In the genomic region with DNA sequence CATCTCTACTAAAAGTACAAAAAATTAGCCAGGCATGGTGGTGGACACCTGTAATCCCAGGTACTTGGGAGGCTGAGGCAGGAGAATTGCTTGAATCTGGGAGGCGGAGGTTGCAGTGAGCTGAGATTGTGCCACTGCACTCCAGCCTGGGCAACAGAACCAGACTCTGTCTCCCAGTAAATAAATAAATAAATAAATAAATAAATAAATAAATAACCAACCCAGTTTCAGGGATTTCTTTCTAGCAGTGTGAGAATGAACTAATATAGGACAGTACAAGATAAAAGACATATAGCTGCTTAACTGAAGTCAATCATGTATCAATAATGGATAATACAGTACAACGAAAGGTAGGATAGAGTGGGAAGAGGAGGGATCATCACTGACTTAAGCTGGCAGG, we compare ENCODE assay signal across 5 cellular contexts.
DNase-seq lines count a peak whose midpoint lies in the region; ATAC-seq, FAIRE-seq and TF ChIP-seq lines count a peak whose summit lies in the region.
"Not testable (repeated sequence)": the region's sequence is repeated elsewhere in the genome, so short reads cannot be mapped to it uniquely, and the experiment has no call there.

No MANE protein-coding gene starts in this region.

- not testable (repeated sequence) for H2BK5ac ChIP-seq in H1 (ENCODE audit: low read depth, low read length)

- H3K36me3 ChIP-seq in HEK293 (ENCODE audit: control insufficient read depth in 2 of 2, insufficient read depth in 1 of 2, low read length in 2 of 2); H1 (ENCODE audit: control insufficient read depth in 2 of 4, insufficient read depth in 4 of 4, low read length in 3 of 4); esophagus muscularis mucosa; right atrium auricular region: not testable (repeated sequence)

- not testable (repeated sequence) for TF ChIP-seq POLR2A in A549 (IDR thresholded peaks at IDR 0.05; ENCODE audit: low read length); H1 (IDR thresholded peaks at IDR 0.05; ENCODE audit: control extremely low read depth in 1 of 2, low read depth in 2 of 2, low read length in 2 of 2); esophagus muscularis mucosa (IDR thresholded peaks at IDR 0.05; ENCODE audit: low read depth)

- H4K5ac ChIP-seq in H1 (ENCODE audit: insufficient read length, low read depth, low read length), result not testable (repeated sequence)

- not testable (repeated sequence) for H3K14ac ChIP-seq in H1 (ENCODE audit: insufficient read length)

- not testable (repeated sequence) for H4K91ac ChIP-seq in H1 (replicated peaks; ENCODE audit: insufficient read length, low read length)

- H4K20me1 ChIP-seq in H1 (replicated peaks in 1 of 2; ENCODE audit: control insufficient read depth in 1 of 2, insufficient read depth in 2 of 2, low read length in 2 of 2), result not testable (repeated sequence)

- H2BK120ac ChIP-seq in H1 (replicated peaks; ENCODE audit: low read depth, low read length), result not testable (repeated sequence)

- not testable (repeated sequence) for H3K4me3 ChIP-seq in A549; HEK293 (ENCODE audit: low read depth, low read length); H1 (ENCODE audit: extremely low read depth in 1 of 4, insufficient read depth in 2 of 4, low read depth in 3 of 4, low read length in 4 of 4); esophagus muscularis mucosa; right atrium auricular region

- H3K79me1 ChIP-seq in H1 (ENCODE audit: low read depth, low read length), result not testable (repeated sequence)

- not testable (repeated sequence) for H3K9ac ChIP-seq in H1 (replicated peaks in 1 of 4; ENCODE audit: extremely low read depth in 1 of 4, low read depth in 3 of 4, low read length in 3 of 4)

- TF ChIP-seq CTCF in A549 (IDR thresholded peaks at IDR 0.05); HEK293 (tag by site-specific recombination; IDR thresholded peaks at IDR 0.05); H1 (IDR thresholded peaks at IDR 0.05; ENCODE audit: control extremely low read depth in 1 of 3, insufficient read depth in 1 of 3, low read depth in 1 of 3, low read length in 3 of 3); esophagus muscularis mucosa (IDR thresholded peaks at IDR 0.05); right atrium auricular region (IDR thresholded peaks at IDR 0.05): not testable (repeated sequence)

- not testable (repeated sequence) for ATAC-seq in A549

- not testable (repeated sequence) for H3K4me1 ChIP-seq in A549; HEK293 (ENCODE audit: control insufficient read depth, insufficient read depth, low read length); H1 (replicated peaks in 1 of 4; ENCODE audit: control insufficient read depth in 3 of 4, insufficient read depth in 4 of 4, low read length in 3 of 4); esophagus muscularis mucosa; right atrium auricular region

- not testable (repeated sequence) for H3K23me2 ChIP-seq in H1 (ENCODE audit: low read depth, low read length)

- H2BK15ac ChIP-seq in H1 (ENCODE audit: low read length), result 0 out of 2 replicates have a peak overlapping the region, but pooled peaks have one; percentile 7

- POLR2A ChIA-PET in A549 (lab: Yijun Ruan, JAX); HEK293 (lab: Yijun Ruan, JAX); H1 (lab: Charles Lee; ENCODE audit: partially characterized antibody): not testable (repeated sequence)

- not testable (repeated sequence) for H3K27ac ChIP-seq in A549; HEK293 (ENCODE audit: extremely low read depth, low read depth, low read length); H1 (ENCODE audit: low read depth, low read length); esophagus muscularis mucosa (replicated peaks in 1 of 4); right atrium auricular region

- not testable (repeated sequence) for H3K23ac ChIP-seq in H1 (ENCODE audit: insufficient read length)

- H3K4me2 ChIP-seq in A549; H1 (ENCODE audit: insufficient read depth in 1 of 2, low read depth in 2 of 2, low read length in 2 of 2): not testable (repeated sequence)

- not testable (repeated sequence) for H4K8ac ChIP-seq in H1 (ENCODE audit: extremely low read depth, insufficient read depth, low read length)

- H2AFZ ChIP-seq in H1 (ENCODE audit: low read length), result not testable (repeated sequence)

- H3K4ac ChIP-seq in H1 (replicated peaks; ENCODE audit: insufficient read length, low read depth, low read length), result not testable (repeated sequence)

- not testable (repeated sequence) for DNase-seq in A549 (ENCODE audit: low read depth in 1 of 2, low spot score in 1 of 2); H1 (ENCODE audit: low read depth in 1 of 2, low spot score in 2 of 2)
- DNase-seq in esophagus muscularis mucosa (ENCODE audit: extremely low spot score) (peak; percentile 31), right atrium auricular region (ENCODE audit: low spot score) (peak; percentile 21)

- WGBS in A549 (ENCODE audit: missing lambda C conversion rate), result 36% methylated on average over 2 of the region's 2 CpGs
- 97% methylated on average over 2 of the region's 2 CpGs; no CpG with 5 or more reads in 1 of the 2 experiments for WGBS in H1 (ENCODE audit: extremely low coverage in 1 of 2, insufficient coverage in 1 of 2, insufficient read length in 1 of 2, insufficient replicate concordance in 2 of 2, low coverage in 1 of 2, low lambda C conversion rate in 2 of 2, missing lambda C conversion rate in 1 of 2), 2 experiments
- WGBS in esophagus muscularis mucosa, result 93% methylated on average over 2 of the region's 2 CpGs

- not testable (repeated sequence) for H3K9me3 ChIP-seq in A549; HEK293 (ENCODE audit: control insufficient read depth, insufficient read depth, low read depth, low read length); H1 (ENCODE audit: insufficient read depth in 2 of 2, low read depth in 1 of 2, low read length in 1 of 2); esophagus muscularis mucosa; right atrium auricular region

- not testable (repeated sequence) for H3K18ac ChIP-seq in H1 (ENCODE audit: extremely low read depth, low read length)

- not testable (repeated sequence) for TF ChIP-seq EP300 in A549 (IDR thresholded peaks at IDR 0.05); H1 (IDR thresholded peaks at IDR 0.05; ENCODE audit: borderline replicate concordance in 1 of 2, low read depth in 2 of 2, low read length in 2 of 2); esophagus muscularis mucosa (IDR thresholded peaks at IDR 0.05)

- not testable (repeated sequence) for TF ChIP-seq RAD21 in A549 (conservative IDR thresholded peaks at IDR 0.05 in 1 of 2, IDR thresholded peaks at IDR 0.05 in 1 of 2); H1 (IDR thresholded peaks at IDR 0.05 in 1 of 2, conservative IDR thresholded peaks at IDR 0.05 in 1 of 2; ENCODE audit: low read depth in 2 of 2, low read length in 2 of 2)

- not testable (repeated sequence) for H2AK5ac ChIP-seq in H1 (ENCODE audit: low read depth, low read length)

- H2BK12ac ChIP-seq in H1 (ENCODE audit: low read depth, low read length), result not testable (repeated sequence)

- CTCF ChIA-PET in A549 (lab: Yijun Ruan, JAX), result interaction anchor here (1.1 kb wide), 1 partner anchor 292 kb away, joined by 3 read pairs; no protein-coding TSS in a partner anchor
- CTCF ChIA-PET in HEK293 (lab: Yijun Ruan, JAX); H1 (lab: Charles Lee; ENCODE audit: partially characterized antibody): not testable (repeated sequence)

- FAIRE-seq in A549 (lab: Jason Lieb, UNC); H1 (lab: Jason Lieb, UNC): not testable (repeated sequence)

- H3K27me3 ChIP-seq in H1 (replicated peaks in 1 of 4; ENCODE audit: control insufficient read depth in 3 of 4, extremely low read depth in 1 of 4, insufficient read depth in 3 of 4, low read length in 3 of 4); esophagus muscularis mucosa; right atrium auricular region: not testable (repeated sequence)

- intact Hi-C loops in esophagus muscularis mucosa (cut with DNase I), result not testable (repeated sequence)

- H2BK20ac ChIP-seq in H1 (ENCODE audit: low read length), result not testable (repeated sequence)

- not testable (repeated sequence) for H3K56ac ChIP-seq in H1 (replicated peaks; ENCODE audit: insufficient read length, low read depth, low read length)

- H3K79me2 ChIP-seq in H1 (ENCODE audit: control insufficient read depth in 1 of 2, insufficient read depth in 2 of 2, low read length in 2 of 2), result not testable (repeated sequence)

TF ChIP-seq in A549, 52 proteins besides CTCF, POLR2A, EP300 and RAD21:
- peak; percentile 60; the same call in 1 of the 2 replicates for TF ChIP-seq ZC3H11A (IDR thresholded peaks at IDR 0.05)
